20 cellular contexts compared by ENCODE assay signal in the genomic region with DNA sequence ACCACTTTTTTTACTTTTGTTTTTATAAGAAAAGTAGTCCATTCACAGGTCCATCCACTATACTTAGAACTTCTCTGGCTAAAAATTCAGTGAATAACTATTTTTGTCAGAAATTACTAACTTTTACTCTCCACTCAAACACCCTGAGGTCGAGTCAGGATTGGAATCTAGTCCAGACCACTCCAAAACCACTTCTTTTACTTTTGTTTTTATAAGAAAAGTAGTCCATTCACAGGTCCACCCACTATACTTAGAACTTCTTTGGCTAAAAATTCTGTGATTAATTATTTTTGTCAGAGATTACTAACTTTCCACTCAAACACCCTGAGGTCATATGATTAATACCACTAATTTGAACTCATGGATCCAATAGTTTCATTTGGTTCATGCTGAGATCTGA.
DNase-seq lines count a peak whose midpoint lies in the region; ATAC-seq, FAIRE-seq and TF ChIP-seq lines count a peak whose summit lies in the region.
"Had no signal": no experiment of that assay in that cellular context is flagged by ENCODE, and none has a peak within 500 bp of the region (broad histone marks: within the 10 kb centered on the region; RNA-seq: fewer than 3 reads in every experiment).

No MANE protein-coding gene starts in this region.

- TF ChIP-seq POLR2A in IMR-90 (IDR thresholded peaks at IDR 0.05; ENCODE audit: low read depth, low read length): no peak

- no peak overlapping the region for H3K4ac ChIP-seq in IMR-90 (ENCODE audit: low read depth, low read length)

- H3K4me3 ChIP-seq in IMR-90 (ENCODE audit: insufficient read depth, low read depth, low read length): no peak overlapping the region
- H3K4me3 ChIP-seq in astrocyte (ENCODE audit: insufficient read depth, low read depth, low read length): no peak overlapping the region

- H3K27ac Mint-ChIP-seq in astrocyte (ENCODE audit: unreplicated experiment) (no peak overlapping the region), osteocyte (ENCODE audit: unreplicated experiment) (peak overlapping the region; percentile 70)
- H3K27ac Mint-ChIP-seq: CD4-positive, alpha-beta memory T cell had no signal

- H3K27me3 ChIP-seq in IMR-90 (ENCODE audit: control insufficient read depth, insufficient read depth, low read length): no peaks in the 10 kb centered on the region
- H3K27me3 ChIP-seq in astrocyte (ENCODE audit: insufficient read depth, low read length): no peaks in the 10 kb centered on the region

- no peak overlapping the region for H3K14ac ChIP-seq in IMR-90 (replicated peaks; ENCODE audit: low read depth, low read length)

- H2BK120ac ChIP-seq in IMR-90 (ENCODE audit: low read depth, low read length): no peak overlapping the region

- no peak overlapping the region for H3K56ac ChIP-seq in IMR-90 (ENCODE audit: extremely low read depth, insufficient read depth, low read length)

- H2AK9ac ChIP-seq in IMR-90 (replicated peaks; ENCODE audit: low read depth, low read length, poor library complexity): no peak overlapping the region

- H4K20me1 ChIP-seq in IMR-90 (ENCODE audit: insufficient read depth, low read length) (no peaks in the 10 kb centered on the region), astrocyte (ENCODE audit: insufficient read depth, low read length) (no peaks in the 10 kb centered on the region)

- POLR2A ChIA-PET in IMR-90 (lab: Charles Lee; ENCODE audit: unreplicated experiment): no interaction called here

- H3K79me1 ChIP-seq in IMR-90 (ENCODE audit: low read depth in 1 of 2, low read length in 2 of 2): no peaks in the 10 kb centered on the region

- H3K9me3 ChIP-seq in IMR-90 (ENCODE audit: control insufficient read depth, insufficient read depth, low read length) (no peaks in the 10 kb centered on the region), astrocyte (ENCODE audit: insufficient read depth, low read depth, low read length) (no peaks in the 10 kb centered on the region)

- CTCF ChIA-PET in IMR-90 (lab: Yijun Ruan, JAX): no interaction called here

- H3K4me3 Mint-ChIP-seq in astrocyte (ENCODE audit: unreplicated experiment): no peak overlapping the region
- no peak overlapping the region for H3K4me3 Mint-ChIP-seq in osteocyte (ENCODE audit: unreplicated experiment)
- H3K4me3 Mint-ChIP-seq: CD4-positive, alpha-beta memory T cell had no signal

- intact Hi-C loops in IMR-90 (cut with micrococcal nuclease): no loop called here

- H3K27ac ChIP-seq in IMR-90 (ENCODE audit: insufficient read depth, low read length) (no peak overlapping the region), astrocyte (ENCODE audit: low read depth, low read length) (no peak overlapping the region)

- H3K9me1 ChIP-seq in IMR-90 (ENCODE audit: insufficient read depth, low read length): no peaks in the 10 kb centered on the region; the same call in 1 of the 2 replicates

- no peak overlapping the region for H2BK15ac ChIP-seq in IMR-90 (ENCODE audit: low read depth, low read length)

- H3K27me3 Mint-ChIP-seq in astrocyte (ENCODE audit: low read depth, unreplicated experiment) (peaks cover 2% of the 10 kb centered on the region), osteocyte (ENCODE audit: unreplicated experiment) (no peaks in the 10 kb centered on the region)

- WGBS in IMR-90 (ENCODE audit: extremely low coverage in 2 of 2, insufficient read length in 1 of 2), 2 experiments: no CpG with 5 or more reads among the region's 1 CpG

- H3K4me1 Mint-ChIP-seq in astrocyte (ENCODE audit: low read depth, unreplicated experiment): peaks cover 10% of the 10 kb centered on the region
- H3K4me1 Mint-ChIP-seq in osteocyte (ENCODE audit: unreplicated experiment): peaks cover 31% of the 10 kb centered on the region
- H3K4me1 Mint-ChIP-seq: CD4-positive, alpha-beta memory T cell had no signal

- DNase-seq in ELR (ENCODE audit: low read depth) (peak; percentile 7), IMR-90 (peak; percentile 22), astrocyte (ENCODE audit: low read depth) (peak; percentile 73), osteocyte (ENCODE audit: extremely low spot score, unreplicated experiment) (no peak)
- no peak for DNase-seq in activated T-cell treated with anti-CD3 and anti-CD28 coated beads, Interleukin-2, amount 50 U/mL, for 1 hour
- DNase-seq in stimulated activated CD4-positive, alpha-beta T cell treated with anti-CD3 and anti-CD28 coated beads, Interleukin-12 subunit alpha, Interleukin-12 subunit beta, amount 100 ng/mL, for 4 hours: no peak
- DNase-seq: C1 segment of cervical spinal cord; Calu3; CD4-positive, alpha-beta memory T cell; COR-L47; DMS53; DMS79 treated with DMSO at 0.1 percent for 48 hours; GF-D8; H7; HCEC 1CT had no signal

- no peaks in the 10 kb centered on the region for H3K9me3 Mint-ChIP-seq in astrocyte (ENCODE audit: unreplicated experiment)
- H3K9me3 Mint-ChIP-seq in osteocyte (ENCODE audit: unreplicated experiment): peaks cover 6% of the 10 kb centered on the region

- no peaks in the 10 kb centered on the region for H3K79me2 ChIP-seq in astrocyte (ENCODE audit: insufficient read depth, low read length)

- no peak for FAIRE-seq in astrocyte (lab: Jason Lieb, UNC)
- FAIRE-seq: GM12891, GM18507, H1 had no signal

- H3K18ac ChIP-seq in IMR-90 (ENCODE audit: low read depth, low read length): no peak overlapping the region

- ATAC-seq in IMR-90 (ENCODE audit: low read depth) (no peak), HG03039 (IDR thresholded peaks at IDR 0.05; ENCODE audit: unreplicated experiment) (no peak), HG03196 (IDR thresholded peaks at IDR 0.05; ENCODE audit: unreplicated experiment) (no peak)

- H4K5ac ChIP-seq in IMR-90 (ENCODE audit: low read depth, low read length): no peak overlapping the region

- no peak overlapping the region for H2BK5ac ChIP-seq in IMR-90 (ENCODE audit: low read depth, low read length, poor library complexity, severe bottlenecking)

- H3K36me3 ChIP-seq in IMR-90 (ENCODE audit: control insufficient read depth, insufficient read depth, low read length) (no peaks in the 10 kb centered on the region), astrocyte (ENCODE audit: insufficient read depth, low read length) (no peaks in the 10 kb centered on the region)

- H3K9ac ChIP-seq in IMR-90 (ENCODE audit: low read depth, low read length): no peak overlapping the region
- no peak overlapping the region for H3K9ac ChIP-seq in astrocyte (ENCODE audit: low read length)

- no peak overlapping the region for H3K23ac ChIP-seq in IMR-90 (ENCODE audit: low read depth, low read length)

- H3K4me1 ChIP-seq in IMR-90 (ENCODE audit: control insufficient read depth, insufficient read depth, low read length) (peaks cover 5% of the 10 kb centered on the region), astrocyte (ENCODE audit: insufficient read depth, low read length) (peaks cover 6% of the 10 kb centered on the region)

- H3K4me2 ChIP-seq in IMR-90 (ENCODE audit: low read depth, low read length): no peak overlapping the region
- H3K4me2 ChIP-seq in astrocyte (ENCODE audit: low read length): no peak overlapping the region

- H2BK20ac ChIP-seq in IMR-90 (ENCODE audit: low read depth, low read length): no peak overlapping the region

- dilution Hi-C loops in IMR-90 (cut with HindIII; ENCODE audit: low sequenced_read_pairs, unreplicated experiment): no loop called here

- no peak overlapping the region for H2AK5ac ChIP-seq in IMR-90 (ENCODE audit: low read depth, low read length)

- H2AFZ ChIP-seq in IMR-90 (replicated peaks; ENCODE audit: low read length, poor library complexity) (no peak overlapping the region), astrocyte (ENCODE audit: low read depth, low read length) (no peak overlapping the region)

- in situ Hi-C loops in IMR-90 (cut with MboI; ENCODE audit: low sequenced_read_pairs): no loop called here

- no peak overlapping the region for H4K8ac ChIP-seq in IMR-90 (ENCODE audit: low read depth in 2 of 2, low read length in 2 of 2)

- no peaks in the 10 kb centered on the region for H3K36me3 Mint-ChIP-seq in astrocyte (ENCODE audit: low read depth, unreplicated experiment)
- no peaks in the 10 kb centered on the region for H3K36me3 Mint-ChIP-seq in osteocyte (ENCODE audit: unreplicated experiment)
- H3K36me3 Mint-ChIP-seq: CD4-positive, alpha-beta memory T cell had no signal

- TF ChIP-seq RAD21 in IMR-90 (IDR thresholded peaks at IDR 0.05; ENCODE audit: low read length): no peak

- no TSS peak for BruUV-seq in IMR-90 (replicated peaks; lab: Mats Ljungman, UMichigan)

- H4K91ac ChIP-seq in IMR-90 (ENCODE audit: insufficient read depth, low read depth, low read length): no peak overlapping the region

- TF ChIP-seq CTCF in IMR-90 (conservative IDR thresholded peaks at IDR 0.05; ENCODE audit: low read depth, low read length) (no peak), astrocyte (IDR thresholded peaks at IDR 0.05; ENCODE audit: insufficient read depth, low read depth, low read length) (no peak), osteocyte (IDR thresholded peaks at IDR 0.05) (no peak)

TF ChIP-seq in IMR-90, 13 proteins besides CTCF, POLR2A, EP300 and RAD21 (continues in another document):
- TF ChIP-seq FOS (IDR thresholded peaks at IDR 0.05; ENCODE audit: low read depth, low read length) (no peak), MAZ (IDR thresholded peaks at IDR 0.05; ENCODE audit: borderline replicate concordance, low read depth, low read length) (no peak), MAFK (IDR thresholded peaks at IDR 0.05; ENCODE audit: low read depth, low read length) (no peak), CEBPB (IDR thresholded peaks at IDR 0.05; ENCODE audit: low read depth, low read length) (no peak), RCOR1 (IDR thresholded peaks at IDR 0.05; ENCODE audit: insufficient replicate concordance, low read length) (no peak), BHLHE40 (IDR thresholded peaks at IDR 0.05; ENCODE audit: low read depth, low read length) (no peak), MXI1 (IDR thresholded peaks at IDR 0.05; ENCODE audit: borderline replicate concordance, low read depth, low read length) (no peak)
- TF ChIP-seq, protein P1, sequence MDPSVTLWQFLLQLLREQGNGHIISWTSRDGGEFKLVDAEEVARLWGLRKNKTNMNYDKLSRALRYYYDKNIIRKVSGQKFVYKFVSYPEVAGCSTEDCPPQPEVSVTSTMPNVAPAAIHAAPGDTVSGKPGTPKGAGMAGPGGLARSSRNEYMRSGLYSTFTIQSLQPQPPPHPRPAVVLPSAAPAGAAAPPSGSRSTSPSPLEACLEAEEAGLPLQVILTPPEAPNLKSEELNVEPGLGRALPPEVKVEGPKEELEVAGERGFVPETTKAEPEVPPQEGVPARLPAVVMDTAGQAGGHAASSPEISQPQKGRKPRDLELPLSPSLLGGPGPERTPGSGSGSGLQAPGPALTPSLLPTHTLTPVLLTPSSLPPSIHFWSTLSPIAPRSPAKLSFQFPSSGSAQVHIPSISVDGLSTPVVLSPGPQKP (IDR thresholded peaks at IDR 0.05; ENCODE audit: borderline replicate concordance, low read depth, low read length): no peak
- TF ChIP-seq, protein P2, sequence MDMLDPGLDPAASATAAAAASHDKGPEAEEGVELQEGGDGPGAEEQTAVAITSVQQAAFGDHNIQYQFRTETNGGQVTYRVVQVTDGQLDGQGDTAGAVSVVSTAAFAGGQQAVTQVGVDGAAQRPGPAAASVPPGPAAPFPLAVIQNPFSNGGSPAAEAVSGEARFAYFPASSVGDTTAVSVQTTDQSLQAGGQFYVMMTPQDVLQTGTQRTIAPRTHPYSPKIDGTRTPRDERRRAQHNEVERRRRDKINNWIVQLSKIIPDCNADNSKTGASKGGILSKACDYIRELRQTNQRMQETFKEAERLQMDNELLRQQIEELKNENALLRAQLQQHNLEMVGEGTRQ (IDR thresholded peaks at IDR 0.05; ENCODE audit: low read depth, low read length): no peak

Comparison
In these comparisons a context has a peak if more than half of its experiments do, and no peak if none do; other contexts are left out.
1. DNase-seq: peak in ELR (single experiment), IMR-90 (single experiment) and astrocyte (single experiment); none in osteocyte (single experiment), activated T-cell treated with anti-CD3 and anti-CD28 coated beads, Interleukin-2, amount 50 U/mL, for 1 hour (single experiment) and stimulated activated CD4-positive, alpha-beta T cell treated with anti-CD3 and anti-CD28 coated beads, Interleukin-12 subunit alpha, Interleukin-12 subunit beta, amount 100 ng/mL, for 4 hours (single experiment).